Comparison of ENCODE assay signal across 8 cellular contexts in the genomic region with DNA sequence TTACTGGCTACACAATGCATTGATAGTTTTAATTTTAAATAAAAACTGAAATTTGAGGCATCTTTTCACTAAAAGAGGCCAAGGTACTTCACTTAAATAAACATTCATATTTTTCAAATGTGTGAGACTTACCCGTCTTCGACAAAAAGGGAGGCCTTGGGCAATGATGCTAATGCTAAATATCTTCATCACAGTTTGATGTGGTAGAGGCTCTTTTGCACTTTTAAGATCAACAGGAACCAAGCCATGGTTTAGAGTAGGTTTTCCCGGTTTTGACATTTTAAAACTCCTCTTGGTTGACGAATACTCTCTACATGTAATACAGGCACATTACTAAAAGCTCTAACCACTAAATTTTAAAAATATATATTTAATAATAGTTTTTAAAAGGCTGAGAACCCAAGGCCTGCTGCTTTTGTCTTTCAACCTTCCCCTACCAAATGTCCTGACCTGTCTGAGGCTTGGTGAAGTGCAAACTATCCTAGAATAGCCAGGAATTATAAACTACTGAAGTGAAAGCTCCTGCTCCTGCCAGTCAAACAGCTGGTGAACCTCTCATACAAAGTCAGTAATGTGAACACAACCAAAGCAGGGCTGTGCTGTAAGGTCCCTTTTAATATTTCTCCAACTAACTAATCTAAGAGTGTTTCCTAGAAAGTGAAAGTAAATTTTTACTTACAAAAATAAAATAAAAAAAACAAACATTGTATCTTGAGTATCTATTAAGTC.
A peak's percentile ranks its signal among the peaks of the same experiment; 100 is the strongest.
DNase-seq lines count a peak whose midpoint lies in the region; ATAC-seq and TF ChIP-seq lines count a peak whose summit lies in the region.
"Had no signal": no experiment of that assay in that cellular context is flagged by ENCODE, and none has a peak within 500 bp of the region (broad histone marks: within the 10 kb centered on the region; RNA-seq: fewer than 3 reads in every experiment).

No MANE protein-coding gene starts in this region.

- H3K4me3 ChIP-seq in psoas muscle, result peak overlapping the region; percentile 73

- intact Hi-C loops in psoas muscle (cut with DNase I), result loop anchor here in 1 of 2 donors (10.0 kb wide), 1 partner anchor 617 kb away; a partner anchor contains a TSS

- WGBS in psoas muscle, 3 donors, result 21 to 51% (median 23%) methylated on average over 4 of the region's 4 CpGs

- no peaks in the 10 kb centered on the region for H3K9me3 ChIP-seq in psoas muscle

- peak overlapping the region; percentile 87 for H3K27ac ChIP-seq in psoas muscle

- TF ChIP-seq CTCF in psoas muscle (IDR thresholded peaks at IDR 0.05), result no peak

- DNase-seq in dermis blood vessel endothelial cell (peak; percentile 7), psoas muscle (peak in 1 of 2 donors; percentile 40), cerebellum (ENCODE audit: low spot score) (no peak), D341Med (ENCODE audit: low spot score) (no peak), AML-193 (lab: John Stamatoyannopoulos, UW) (no peak)
- DNase-seq: cerebellar nuclear complex had no signal

- H3K36me3 ChIP-seq in psoas muscle (ENCODE audit: insufficient read depth in 1 of 2, low read depth in 1 of 2), result no peaks in the 10 kb centered on the region

- H3K27me3 ChIP-seq in psoas muscle (ENCODE audit: insufficient read depth in 3 of 3, low read length in 2 of 3), result no peaks in the 10 kb centered on the region

- peaks cover 10% of the 10 kb centered on the region for H3K4me1 ChIP-seq in psoas muscle

- peak; percentile 59 for ATAC-seq in GM18861 (IDR thresholded peaks at IDR 0.05; ENCODE audit: unreplicated experiment)
- peak; percentile 81 for ATAC-seq in HG03354 (IDR thresholded peaks at IDR 0.05; ENCODE audit: poor library complexity, severe bottlenecking, unreplicated experiment)
- ATAC-seq in psoas muscle, result peak; percentile 89 to 93 (median 92)
